1 cellular context compared by ENCODE assay signal in the genomic region with DNA sequence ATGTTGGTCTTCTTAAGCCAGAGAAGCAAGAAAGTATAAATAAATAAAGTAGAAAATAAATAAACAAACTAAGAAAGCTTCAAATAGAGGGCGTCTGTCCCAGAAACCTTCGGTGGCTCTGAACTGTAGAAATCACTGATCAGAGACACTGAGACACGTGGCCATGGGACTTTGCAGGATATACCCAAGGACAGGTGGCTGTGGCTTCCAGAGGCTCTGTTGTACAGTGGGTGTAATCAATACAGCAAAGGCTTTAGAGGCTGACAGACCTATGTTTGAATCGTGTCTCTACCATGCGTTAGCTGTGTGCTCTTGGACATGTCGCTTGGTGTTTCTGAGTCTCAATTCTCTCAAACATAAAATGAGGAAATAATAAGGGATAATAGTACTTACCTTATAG.
TF ChIP-seq lines count a peak whose summit lies in the region.

No MANE protein-coding gene starts in this region.

TF ChIP-seq in IMR-90, 13 proteins besides CTCF, POLR2A, EP300 and RAD21:
- TF ChIP-seq SMC3 (IDR thresholded peaks at IDR 0.05; ENCODE audit: low read depth, low read length) (no peak), BHLHE40 (IDR thresholded peaks at IDR 0.05; ENCODE audit: low read depth, low read length) (no peak), RCOR1 (IDR thresholded peaks at IDR 0.05; ENCODE audit: insufficient replicate concordance, low read length) (no peak), FOS (IDR thresholded peaks at IDR 0.05; ENCODE audit: low read depth, low read length) (no peak), MAFK (IDR thresholded peaks at IDR 0.05; ENCODE audit: low read depth, low read length) (no peak), MAZ (IDR thresholded peaks at IDR 0.05; ENCODE audit: borderline replicate concordance, low read depth, low read length) (no peak), CEBPB (IDR thresholded peaks at IDR 0.05; ENCODE audit: low read depth, low read length) (no peak)
- TF ChIP-seq, protein P1, sequence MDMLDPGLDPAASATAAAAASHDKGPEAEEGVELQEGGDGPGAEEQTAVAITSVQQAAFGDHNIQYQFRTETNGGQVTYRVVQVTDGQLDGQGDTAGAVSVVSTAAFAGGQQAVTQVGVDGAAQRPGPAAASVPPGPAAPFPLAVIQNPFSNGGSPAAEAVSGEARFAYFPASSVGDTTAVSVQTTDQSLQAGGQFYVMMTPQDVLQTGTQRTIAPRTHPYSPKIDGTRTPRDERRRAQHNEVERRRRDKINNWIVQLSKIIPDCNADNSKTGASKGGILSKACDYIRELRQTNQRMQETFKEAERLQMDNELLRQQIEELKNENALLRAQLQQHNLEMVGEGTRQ (IDR thresholded peaks at IDR 0.05; ENCODE audit: low read depth, low read length): no peak
- TF ChIP-seq, protein P2, sequence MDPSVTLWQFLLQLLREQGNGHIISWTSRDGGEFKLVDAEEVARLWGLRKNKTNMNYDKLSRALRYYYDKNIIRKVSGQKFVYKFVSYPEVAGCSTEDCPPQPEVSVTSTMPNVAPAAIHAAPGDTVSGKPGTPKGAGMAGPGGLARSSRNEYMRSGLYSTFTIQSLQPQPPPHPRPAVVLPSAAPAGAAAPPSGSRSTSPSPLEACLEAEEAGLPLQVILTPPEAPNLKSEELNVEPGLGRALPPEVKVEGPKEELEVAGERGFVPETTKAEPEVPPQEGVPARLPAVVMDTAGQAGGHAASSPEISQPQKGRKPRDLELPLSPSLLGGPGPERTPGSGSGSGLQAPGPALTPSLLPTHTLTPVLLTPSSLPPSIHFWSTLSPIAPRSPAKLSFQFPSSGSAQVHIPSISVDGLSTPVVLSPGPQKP (IDR thresholded peaks at IDR 0.05; ENCODE audit: borderline replicate concordance, low read depth, low read length): no peak
